Comparison of ENCODE assay signal across 16 cellular contexts in the genomic region with DNA sequence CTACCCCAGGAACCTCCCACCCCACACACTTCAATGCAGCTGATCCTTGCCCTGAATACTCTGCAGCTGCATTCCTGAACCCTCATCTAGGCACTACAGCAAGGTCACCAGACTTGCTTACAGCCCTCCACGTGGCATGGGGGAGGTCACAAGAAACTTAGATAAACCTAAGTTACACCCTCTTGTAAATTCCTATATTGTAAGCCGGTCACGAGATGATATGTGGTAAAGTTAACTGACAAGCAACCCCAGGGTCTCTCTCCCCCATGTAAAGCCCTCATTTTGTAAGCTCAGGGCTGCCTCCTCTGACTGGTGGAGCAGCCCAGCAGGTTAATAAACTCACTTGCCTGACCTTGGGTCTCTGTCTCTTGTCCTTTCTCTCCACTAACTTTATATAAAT.
DNase-seq lines count a peak whose midpoint lies in the region; ATAC-seq and TF ChIP-seq lines count a peak whose summit lies in the region.
"Had no signal": no experiment of that assay in that cellular context is flagged by ENCODE, and none has a peak within 500 bp of the region (broad histone marks: within the 10 kb centered on the region; RNA-seq: fewer than 3 reads in every experiment).

No MANE protein-coding gene starts in this region.

- no peaks in the 10 kb centered on the region for H4K20me1 ChIP-seq in HCT116 (ENCODE audit: insufficient read depth)

- H3K4me2 ChIP-seq in HCT116 (ENCODE audit: low read length): no peak overlapping the region

- H3K27me3 ChIP-seq in HCT116 (ENCODE audit: insufficient read depth, low read length): no peaks in the 10 kb centered on the region
- no peaks in the 10 kb centered on the region for H3K27me3 ChIP-seq in iPS DF 6.9 (ENCODE audit: control insufficient read depth, insufficient read depth, low read length)
- H3K27me3 ChIP-seq: BE2C, vagina had no signal

- TF ChIP-seq CTCF in HCT116 (IDR thresholded peaks at IDR 0.05 in 2 of 3, conservative IDR thresholded peaks at IDR 0.05 in 1 of 3; ENCODE audit: borderline replicate concordance in 1 of 3, insufficient read depth in 1 of 3, low read depth in 2 of 3, low read length in 2 of 3): no peak

- no TSS peak for BruUV-seq in HCT116 (replicated peaks; lab: Mats Ljungman, UMichigan)

- POLR2A ChIA-PET in HCT116 (lab: Charles Lee): no interaction called here

- WGBS in iPS DF 6.9 (ENCODE audit: insufficient coverage, insufficient read length): no CpG with 5 or more reads among the region's 3 CpGs

- H3K9me3 ChIP-seq in HCT116 (ENCODE audit: control insufficient read depth in 1 of 2, insufficient read depth in 1 of 2, low read depth in 1 of 2, low read length in 2 of 2): 0 out of 4 replicates have a peak, but pooled peaks cover 0 to 6% of the 10 kb centered on the region in 2 experiments
- no peaks in the 10 kb centered on the region for H3K9me3 ChIP-seq in iPS DF 6.9 (ENCODE audit: control insufficient read depth, insufficient read depth, low read length)
- H3K9me3 ChIP-seq: BE2C, vagina had no signal

- intact Hi-C loops in HCT116 (cut with micrococcal nuclease): no loop called here

- H2AFZ ChIP-seq in HCT116 (ENCODE audit: low read depth, low read length, poor library complexity, severe bottlenecking): peak overlapping the region; percentile 50

- peak; percentile 28 for ATAC-seq in GM18870 (IDR thresholded peaks at IDR 0.05; ENCODE audit: unreplicated experiment)
- ATAC-seq in HCT116: no peak
- ATAC-seq in HG03442 (IDR thresholded peaks at IDR 0.05; ENCODE audit: unreplicated experiment): peak; percentile 26
- ATAC-seq: activated T-helper 17 cell treated with anti-CD3 and anti-CD28 coated beads, Interleukin-2, amount 50 U/mL, for 72 hours; esophagus mucosa; K562; T-helper 17 cell had no signal

- H3K27ac ChIP-seq in HCT116 (ENCODE audit: low read depth, low read length) (no peak overlapping the region), iPS DF 6.9 (ENCODE audit: low read length) (no peak overlapping the region)
- H3K27ac ChIP-seq: vagina had no signal

- RAD21 ChIA-PET in HCT116 (lab: Charles Lee; ENCODE audit: low non-redundant PET in 1 of 2, low total read pairs in 2 of 2, uncharacterized antibody in 2 of 2, unreplicated experiment in 2 of 2): no interaction called here

- TF ChIP-seq POLR2A in HCT116 (IDR thresholded peaks at IDR 0.05; ENCODE audit: borderline replicate concordance, extremely low read depth, insufficient read depth, insufficient read length): no peak

- TF ChIP-seq RAD21 in HCT116 (IDR thresholded peaks at IDR 0.05; ENCODE audit: low read depth): no peak

- H3K9ac ChIP-seq in HCT116 (ENCODE audit: low read length): no peak overlapping the region

- CTCF ChIA-PET in HCT116 (lab: Charles Lee): no interaction called here

- H3K4me1 ChIP-seq in HCT116 (ENCODE audit: control insufficient read depth in 1 of 2, insufficient read depth in 2 of 2, low read length in 2 of 2) (no peaks in the 10 kb centered on the region), iPS DF 6.9 (ENCODE audit: control insufficient read depth, insufficient read depth, low read length) (no peaks in the 10 kb centered on the region)
- H3K4me1 ChIP-seq: vagina had no signal

- no peaks in the 10 kb centered on the region for H3K9me2 ChIP-seq in HCT116 (ENCODE audit: insufficient read depth)

- H3K4me3 ChIP-seq in HCT116 (replicated peaks in 1 of 2; ENCODE audit: low read depth in 1 of 2, low read length in 2 of 2) (no peak overlapping the region), iPS DF 6.9 (ENCODE audit: low read length) (no peak overlapping the region)
- H3K4me3 ChIP-seq: K562, vagina had no signal

- DNase-seq in HCT116 (ENCODE audit: low read depth, low spot score) (no peak), iPS DF 6.9 (ENCODE audit: low read depth, low spot score) (peak; percentile 20), NCI-H2081 treated with DMSO at 0.1 percent for 48 hours (lab: John Stamatoyannopoulos, UW) (no peak), AML-193 (lab: John Stamatoyannopoulos, UW) (no peak), NCI-H748 (lab: John Stamatoyannopoulos, UW; ENCODE audit: unreplicated experiment) (no peak)
- DNase-seq in activated CD4-positive, alpha-beta T cell treated with anti-CD3 and anti-CD28 coated beads for 4 hours: no peak
- DNase-seq: BE2C, NCI-H1105 treated with DMSO at 0.1 percent for 48 hours, NCI-H510A, T-helper 17 cell had no signal

- H3K36me3 ChIP-seq in HCT116 (ENCODE audit: control insufficient read depth in 1 of 2, insufficient read depth in 2 of 2, low read length in 2 of 2) (no peaks in the 10 kb centered on the region), iPS DF 6.9 (ENCODE audit: control insufficient read depth, insufficient read depth, low read length) (no peaks in the 10 kb centered on the region)
- H3K36me3 ChIP-seq: BE2C, vagina had no signal

- no peaks in the 10 kb centered on the region for H3K79me2 ChIP-seq in HCT116 (ENCODE audit: insufficient read depth, low read length)

TF ChIP-seq in HCT116, 20 proteins besides CTCF, POLR2A, EP300 and RAD21:
- no peak for TF ChIP-seq SP1 (IDR thresholded peaks at IDR 0.05; ENCODE audit: low read depth)
- TF ChIP-seq POLR2AphosphoS5 (IDR thresholded peaks at IDR 0.05; ENCODE audit: low read depth, low read length): no peak
- TF ChIP-seq EZH2 (IDR thresholded peaks at IDR 0.05): no peak
- no peak for TF ChIP-seq CEBPB (IDR thresholded peaks at IDR 0.05; ENCODE audit: low read depth)
- TF ChIP-seq, protein P1, sequence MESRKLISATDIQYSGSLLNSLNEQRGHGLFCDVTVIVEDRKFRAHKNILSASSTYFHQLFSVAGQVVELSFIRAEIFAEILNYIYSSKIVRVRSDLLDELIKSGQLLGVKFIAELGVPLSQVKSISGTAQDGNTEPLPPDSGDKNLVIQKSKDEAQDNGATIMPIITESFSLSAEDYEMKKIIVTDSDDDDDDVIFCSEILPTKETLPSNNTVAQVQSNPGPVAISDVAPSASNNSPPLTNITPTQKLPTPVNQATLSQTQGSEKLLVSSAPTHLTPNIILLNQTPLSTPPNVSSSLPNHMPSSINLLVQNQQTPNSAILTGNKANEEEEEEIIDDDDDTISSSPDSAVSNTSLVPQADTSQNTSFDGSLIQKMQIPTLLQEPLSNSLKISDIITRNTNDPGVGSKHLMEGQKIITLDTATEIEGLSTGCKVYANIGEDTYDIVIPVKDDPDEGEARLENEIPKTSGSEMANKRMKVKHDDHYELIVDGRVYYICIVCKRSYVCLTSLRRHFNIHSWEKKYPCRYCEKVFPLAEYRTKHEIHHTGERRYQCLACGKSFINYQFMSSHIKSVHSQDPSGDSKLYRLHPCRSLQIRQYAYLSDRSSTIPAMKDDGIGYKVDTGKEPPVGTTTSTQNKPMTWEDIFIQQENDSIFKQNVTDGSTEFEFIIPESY (IDR thresholded peaks at IDR 0.05; ENCODE audit: extremely low read depth, insufficient replicate concordance, low read length): no peak
- TF ChIP-seq FOSL1 (IDR thresholded peaks at IDR 0.05; ENCODE audit: low read depth): no peak
- TF ChIP-seq ZFX (IDR thresholded peaks at IDR 0.05): no peak
- no peak for TF ChIP-seq SRF (IDR thresholded peaks at IDR 0.05; ENCODE audit: low read depth)
- TF ChIP-seq EZH2phosphoT487 (IDR thresholded peaks at IDR 0.05; ENCODE audit: borderline replicate concordance): no peak
- TF ChIP-seq, protein P2, sequence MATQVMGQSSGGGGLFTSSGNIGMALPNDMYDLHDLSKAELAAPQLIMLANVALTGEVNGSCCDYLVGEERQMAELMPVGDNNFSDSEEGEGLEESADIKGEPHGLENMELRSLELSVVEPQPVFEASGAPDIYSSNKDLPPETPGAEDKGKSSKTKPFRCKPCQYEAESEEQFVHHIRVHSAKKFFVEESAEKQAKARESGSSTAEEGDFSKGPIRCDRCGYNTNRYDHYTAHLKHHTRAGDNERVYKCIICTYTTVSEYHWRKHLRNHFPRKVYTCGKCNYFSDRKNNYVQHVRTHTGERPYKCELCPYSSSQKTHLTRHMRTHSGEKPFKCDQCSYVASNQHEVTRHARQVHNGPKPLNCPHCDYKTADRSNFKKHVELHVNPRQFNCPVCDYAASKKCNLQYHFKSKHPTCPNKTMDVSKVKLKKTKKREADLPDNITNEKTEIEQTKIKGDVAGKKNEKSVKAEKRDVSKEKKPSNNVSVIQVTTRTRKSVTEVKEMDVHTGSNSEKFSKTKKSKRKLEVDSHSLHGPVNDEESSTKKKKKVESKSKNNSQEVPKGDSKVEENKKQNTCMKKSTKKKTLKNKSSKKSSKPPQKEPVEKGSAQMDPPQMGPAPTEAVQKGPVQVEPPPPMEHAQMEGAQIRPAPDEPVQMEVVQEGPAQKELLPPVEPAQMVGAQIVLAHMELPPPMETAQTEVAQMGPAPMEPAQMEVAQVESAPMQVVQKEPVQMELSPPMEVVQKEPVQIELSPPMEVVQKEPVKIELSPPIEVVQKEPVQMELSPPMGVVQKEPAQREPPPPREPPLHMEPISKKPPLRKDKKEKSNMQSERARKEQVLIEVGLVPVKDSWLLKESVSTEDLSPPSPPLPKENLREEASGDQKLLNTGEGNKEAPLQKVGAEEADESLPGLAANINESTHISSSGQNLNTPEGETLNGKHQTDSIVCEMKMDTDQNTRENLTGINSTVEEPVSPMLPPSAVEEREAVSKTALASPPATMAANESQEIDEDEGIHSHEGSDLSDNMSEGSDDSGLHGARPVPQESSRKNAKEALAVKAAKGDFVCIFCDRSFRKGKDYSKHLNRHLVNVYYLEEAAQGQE (IDR thresholded peaks at IDR 0.05; ENCODE audit: low read depth): no peak
- TF ChIP-seq TCF7L2 (IDR thresholded peaks at IDR 0.05; ENCODE audit: borderline replicate concordance, extremely low read depth, insufficient read depth, insufficient read length): no peak
- TF ChIP-seq, protein P3, sequence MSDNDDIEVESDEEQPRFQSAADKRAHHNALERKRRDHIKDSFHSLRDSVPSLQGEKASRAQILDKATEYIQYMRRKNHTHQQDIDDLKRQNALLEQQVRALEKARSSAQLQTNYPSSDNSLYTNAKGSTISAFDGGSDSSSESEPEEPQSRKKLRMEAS (IDR thresholded peaks at IDR 0.05): no peak
- no peak for TF ChIP-seq CBX3 (IDR thresholded peaks at IDR 0.05; ENCODE audit: low read depth)
- TF ChIP-seq JUND (IDR thresholded peaks at IDR 0.05): no peak
- TF ChIP-seq ZNF274 (IDR thresholded peaks at IDR 0.05; ENCODE audit: low read depth, low read length): no peak
- TF ChIP-seq, protein P4, sequence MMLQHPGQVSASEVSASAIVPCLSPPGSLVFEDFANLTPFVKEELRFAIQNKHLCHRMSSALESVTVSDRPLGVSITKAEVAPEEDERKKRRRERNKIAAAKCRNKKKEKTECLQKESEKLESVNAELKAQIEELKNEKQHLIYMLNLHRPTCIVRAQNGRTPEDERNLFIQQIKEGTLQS (IDR thresholded peaks at IDR 0.05): no peak
- no peak for TF ChIP-seq ELF1 (IDR thresholded peaks at IDR 0.05; ENCODE audit: borderline replicate concordance, low read depth)
- no peak for TF ChIP-seq EGR1 (IDR thresholded peaks at IDR 0.05; ENCODE audit: low read depth)
- no peak for TF ChIP-seq YY1 (IDR thresholded peaks at IDR 0.05; ENCODE audit: extremely low read depth, insufficient replicate concordance, low read depth, low read length)
